Comparison of ENCODE assay signal across 22 cellular contexts in genomic region chr7:49094866-49095265, GRCh38.
DNase-seq lines count a peak whose midpoint lies in the region; ATAC-seq lines count a peak whose summit lies in the region.
"Had no signal": no experiment of that assay in that cellular context is flagged by ENCODE, and none has a peak within 500 bp of the region (broad histone marks: within the 10 kb centered on the region; RNA-seq: fewer than 3 reads in every experiment).

No MANE protein-coding gene starts in this region.

- H3K4ac ChIP-seq in mesendoderm (ENCODE audit: low read depth, low read length), result no peak overlapping the region

- no peaks in the 10 kb centered on the region for H3K27me3 ChIP-seq in mesendoderm (ENCODE audit: insufficient read depth, low read length, poor library complexity)
- H3K27me3 ChIP-seq: BE2C, BLaER1 had no signal

- no peak overlapping the region for H3K23ac ChIP-seq in mesendoderm (ENCODE audit: low read length)

- no peak overlapping the region for H3K18ac ChIP-seq in mesendoderm (ENCODE audit: low read length)

- no peak overlapping the region for H2AK5ac ChIP-seq in mesendoderm (ENCODE audit: low read length)

- no peak overlapping the region for H3K4me3 ChIP-seq in mesendoderm (ENCODE audit: low read length)
- H3K4me3 ChIP-seq: BLaER1, GM12878 had no signal

- H3K56ac ChIP-seq in mesendoderm (ENCODE audit: low read length), result peak overlapping the region; percentile 20

- no peak overlapping the region for H3K27ac ChIP-seq in mesendoderm (ENCODE audit: low read depth, low read length)
- H3K27ac ChIP-seq: BLaER1 had no signal

- no peak overlapping the region for H3K4me2 ChIP-seq in mesendoderm (ENCODE audit: low read length)
- H3K4me2 ChIP-seq: BLaER1 had no signal

- no peak overlapping the region for H4K8ac ChIP-seq in mesendoderm (ENCODE audit: low read depth, low read length)

- ATAC-seq in left ventricle myocardium superior (peak; percentile 28), Right ventricle myocardium inferior (no peak), GM21528 (IDR thresholded peaks at IDR 0.05; ENCODE audit: low FRiP score, unreplicated experiment) (no peak)
- ATAC-seq: GM12878 had no signal

- no peak for DNase-seq in left ventricle myocardium superior
- no peak for DNase-seq in Right ventricle myocardium inferior (ENCODE audit: missing footprints)
- no peak for DNase-seq in mesendoderm
- DNase-seq in globus pallidus (ENCODE audit: low spot score), result no peak
- DNase-seq: 8988T; ACHN; BE2C; C1 segment of cervical spinal cord; CD4-positive, alpha-beta memory T cell; CD4-positive, CD25-positive, alpha-beta regulatory T cell; CD8-positive, alpha-beta memory T cell; COR-L47; DMS 273 treated with DMSO at 0.1 percent for 48 hours; DMS153; DMS53; DMS79; DND-41; EL; GDM1 had no signal

- H3K79me2 ChIP-seq in mesendoderm (ENCODE audit: control insufficient read depth, insufficient read depth, low read length), result no peaks in the 10 kb centered on the region

- no peak overlapping the region for H2BK15ac ChIP-seq in mesendoderm (replicated peaks; ENCODE audit: low read depth)

- no peaks in the 10 kb centered on the region for H3K36me3 ChIP-seq in mesendoderm (ENCODE audit: control insufficient read depth, insufficient read depth, low read length)
- H3K36me3 ChIP-seq: BE2C, BLaER1 had no signal

- no peak overlapping the region for H2BK5ac ChIP-seq in mesendoderm (ENCODE audit: low read length)

- H3K79me1 ChIP-seq in mesendoderm (ENCODE audit: low read length), result no peaks in the 10 kb centered on the region

- WGBS in mesendoderm (ENCODE audit: extremely low coverage, insufficient coverage, low lambda C conversion rate), result no CpG with 5 or more reads among the region's 2 CpGs

- no peak overlapping the region for H4K5ac ChIP-seq in mesendoderm (ENCODE audit: low read length)

- H2BK120ac ChIP-seq in mesendoderm (ENCODE audit: low read depth, low read length), result no peak overlapping the region

- H3K4me1 ChIP-seq in mesendoderm (ENCODE audit: control insufficient read depth, low read depth, low read length), result no peaks in the 10 kb centered on the region
- H3K4me1 ChIP-seq: BE2C, BLaER1 had no signal

- H3K9ac ChIP-seq in mesendoderm (ENCODE audit: low read length), result no peak overlapping the region
- H3K9ac ChIP-seq: BLaER1 had no signal

- intact Hi-C loops in left ventricle myocardium superior (cut with micrococcal nuclease), result no loop called here
- intact Hi-C loops in Right ventricle myocardium inferior (cut with DNase I), result no loop called here
